In the genomic region with DNA sequence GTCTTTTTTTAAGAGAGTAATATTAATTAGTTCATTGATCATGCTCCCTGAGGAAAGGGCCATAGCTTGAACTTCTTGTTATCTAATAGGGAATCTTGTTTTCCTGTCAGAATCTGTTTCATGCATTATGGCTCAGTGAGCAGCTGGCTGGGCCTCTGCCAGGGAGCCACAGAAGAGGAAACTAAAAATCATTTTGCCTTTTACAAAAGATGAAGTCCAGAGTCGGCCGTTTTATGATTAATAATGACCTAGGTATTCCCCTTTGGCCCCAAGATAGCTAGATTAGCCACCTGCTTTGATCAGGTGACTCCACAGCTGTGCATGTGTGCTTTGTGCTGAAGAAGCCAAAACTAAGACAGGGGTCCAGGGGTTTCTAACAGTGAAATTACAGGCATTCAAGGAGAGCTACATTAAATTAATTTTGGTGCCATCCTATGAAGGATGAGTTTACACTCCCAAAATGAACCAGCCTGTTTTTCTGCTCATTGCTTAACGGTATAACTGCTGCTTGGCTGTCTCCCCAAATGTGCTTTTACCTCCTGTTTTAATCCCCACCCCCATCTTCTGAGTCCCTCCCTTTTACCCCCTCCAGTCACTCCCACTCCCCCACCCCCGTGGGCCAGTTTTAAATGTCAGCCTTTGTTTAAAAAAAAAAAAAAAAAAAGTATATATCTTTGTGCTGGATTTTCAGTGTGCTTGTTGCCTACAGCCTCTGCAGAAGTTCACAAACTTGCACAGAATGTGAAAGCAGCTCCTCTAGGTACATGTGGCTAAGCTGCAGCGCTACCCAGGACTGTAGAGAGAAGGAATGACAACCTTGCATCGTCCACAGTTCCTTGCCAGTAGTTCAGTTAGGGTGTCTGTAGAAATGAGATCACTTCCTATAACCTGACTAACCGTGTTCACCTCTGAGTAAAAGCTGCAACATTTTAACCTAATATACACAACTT, we compare ENCODE assay signal across 8 cellular contexts.
DNase-seq lines count a peak whose midpoint lies in the region; ATAC-seq and TF ChIP-seq lines count a peak whose summit lies in the region.

No MANE protein-coding gene starts in this region.

- POLR2A ChIA-PET in CD8-positive, alpha-beta memory T cell (lab: Charles Lee), result no interaction called here

- H3K9me3 Mint-ChIP-seq in CD8-positive, alpha-beta memory T cell, result no peaks in the 10 kb centered on the region

- H3K27me3 Mint-ChIP-seq in CD8-positive, alpha-beta memory T cell, result peaks cover 0 to 2% of the 10 kb centered on the region in 2 donors

- H3K9me3 ChIP-seq in CD8-positive, alpha-beta memory T cell (ENCODE audit: low read length), result no peaks in the 10 kb centered on the region

- peaks cover 17% of the 10 kb centered on the region for H3K4me1 ChIP-seq in CD8-positive, alpha-beta memory T cell (ENCODE audit: insufficient read depth, low read length)

- peaks cover 16 to 46% (median 26%) of the 10 kb centered on the region in 3 donors for H3K4me1 Mint-ChIP-seq in CD8-positive, alpha-beta memory T cell

- CTCF ChIA-PET in CD8-positive, alpha-beta memory T cell (lab: Charles Lee), result interaction anchor here (0.8 to 2.0 kb wide), 3 partner anchors 9 to 25 kb away, joined by 3 to 4 read pairs (median 4); no protein-coding TSS in a partner anchor

- H3K4me3 ChIP-seq in CD8-positive, alpha-beta memory T cell (ENCODE audit: low read length), result no peak overlapping the region
- H3K4me3 ChIP-seq in fibroblast of mammary gland (ENCODE audit: control insufficient read depth, low read depth, low read length), result no peak overlapping the region

- peak overlapping the region in 2 of 7 donors; percentile 25 to 27 for H3K4me3 Mint-ChIP-seq in CD8-positive, alpha-beta memory T cell

- no peaks in the 10 kb centered on the region for H3K36me3 Mint-ChIP-seq in CD8-positive, alpha-beta memory T cell

- TF ChIP-seq CTCF in fibroblast of mammary gland (conservative IDR thresholded peaks at IDR 0.05; ENCODE audit: control insufficient read depth, insufficient read depth, low read depth, low read length), result no peak

- peak; percentile 33 for ATAC-seq in GM18867 (IDR thresholded peaks at IDR 0.05; ENCODE audit: unreplicated experiment)
- peak; percentile 32 for ATAC-seq in HG02973 (IDR thresholded peaks at IDR 0.05; ENCODE audit: unreplicated experiment)

- H3K27ac Mint-ChIP-seq in CD8-positive, alpha-beta memory T cell, result peak overlapping the region in 7 of 8 donors; percentile 69 to 94 (median 83)

- no peaks in the 10 kb centered on the region for H3K27me3 ChIP-seq in CD8-positive, alpha-beta memory T cell (ENCODE audit: insufficient read depth, low read length, poor library complexity, severe bottlenecking)

- no peaks in the 10 kb centered on the region for H3K36me3 ChIP-seq in CD8-positive, alpha-beta memory T cell (ENCODE audit: insufficient read depth, low read length)

- H3K27ac ChIP-seq in CD8-positive, alpha-beta memory T cell (ENCODE audit: low read depth, low read length), result no peak overlapping the region
- H3K27ac ChIP-seq in temporal lobe (ENCODE audit: low read depth, low read length), result peak overlapping the region; percentile 46

- peak in 1 of 5 donors; percentile 1 for DNase-seq in CD8-positive, alpha-beta memory T cell
- DNase-seq in OCI-M1 (lab: John Stamatoyannopoulos, UW) (peak; percentile 29), fibroblast of mammary gland (ENCODE audit: low read depth) (peak; percentile 47), NCI-H2107 treated with DMSO at 0.1 percent for 48 hours (lab: John Stamatoyannopoulos, UW; ENCODE audit: unreplicated experiment) (no peak)
- no peak for DNase-seq in effector CD8-positive, alpha-beta T cell (lab: John Stamatoyannopoulos, UW)

Comparison
In these comparisons a context has a peak if more than half of its experiments do, and no peak if none do; other contexts are left out.
1. DNase-seq: peak in OCI-M1 (single experiment) and fibroblast of mammary gland (single experiment); none in NCI-H2107 treated with DMSO at 0.1 percent for 48 hours (single experiment) and effector CD8-positive, alpha-beta T cell (single experiment).